ENCODE assay signal across 8 cellular contexts in the genomic region with DNA sequence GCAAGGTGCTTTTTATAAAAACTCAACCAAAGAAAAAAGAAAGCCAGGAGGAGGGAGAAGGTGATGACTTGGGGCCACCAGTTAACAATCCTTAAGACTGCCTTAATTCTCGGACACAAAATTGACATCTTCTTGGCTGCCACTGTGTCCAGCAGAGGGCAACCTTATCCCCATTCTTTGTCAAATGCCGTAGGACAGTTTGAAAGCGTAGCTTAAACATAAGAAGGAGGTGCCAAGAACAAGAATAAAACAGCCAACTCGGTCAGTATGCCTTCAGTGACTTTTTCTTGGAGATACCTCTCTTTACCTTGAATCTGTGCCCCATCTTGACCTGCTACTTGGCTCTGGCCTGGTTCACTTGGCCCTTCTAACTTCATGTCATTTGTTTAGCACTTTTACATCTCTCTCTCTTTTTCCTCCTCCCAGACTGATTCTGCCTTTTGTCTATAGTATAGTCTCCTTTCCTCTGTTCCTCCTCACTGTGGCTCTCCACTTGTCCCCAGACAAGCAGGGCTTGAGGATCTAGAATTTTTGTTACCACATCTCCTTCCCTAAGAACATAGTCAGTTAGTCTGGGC.
DNase-seq lines count a peak whose midpoint lies in the region; ATAC-seq and TF ChIP-seq lines count a peak whose summit lies in the region.

No MANE protein-coding gene starts in this region.

- H3K27ac Mint-ChIP-seq in HFFc6 = no peak overlapping the region
- H3K27ac Mint-ChIP-seq in activated T-helper 2 cell treated with anti-CD3 and anti-CD28 coated beads, Interferon-gamma antibody, Interleukin-2, Interleukin-4, amounts not matched to agents 10 μg/mL and 5 μg/mL and 100 μg/mL, durations not matched to agents 14 hours and 24 hours and 36 hours = peak overlapping the region; percentile 100

- H3K9me3 Mint-ChIP-seq in HFFc6 = no peaks in the 10 kb centered on the region
- H3K9me3 Mint-ChIP-seq in activated T-helper 2 cell treated with anti-CD3 and anti-CD28 coated beads, Interferon-gamma antibody, Interleukin-2, Interleukin-4, amounts not matched to agents 10 μg/mL and 5 μg/mL and 100 μg/mL, durations not matched to agents 14 hours and 24 hours and 36 hours = no peaks in the 10 kb centered on the region

- peak; percentile 41 for DNase-seq in EL
- peak; percentile 49 for DNase-seq in HFFc6
- peak; percentile 75 for DNase-seq in OCI-M1 (lab: John Stamatoyannopoulos, UW)
- peak; percentile 61 for DNase-seq in activated T-helper 2 cell treated with anti-CD3 and anti-CD28 coated beads, Interferon-gamma antibody, Interleukin-2, Interleukin-4, amounts not matched to agents 10 μg/mL and 5 μg/mL and 100 μg/mL, durations not matched to agents 14 hours and 24 hours and 36 hours (ENCODE audit: low spot score)
- peak; percentile 51 for DNase-seq in glomerular visceral epithelial cell (ENCODE audit: extremely low spot score)
- DNase-seq in retinal pigment epithelial cell (ENCODE audit: low read depth) = peak; percentile 8

- no peak overlapping the region for H3K4me3 ChIP-seq in retinal pigment epithelial cell (ENCODE audit: low read length)

- ATAC-seq in GM19023 (IDR thresholded peaks at IDR 0.05; ENCODE audit: unreplicated experiment) = no peak
- no peak for ATAC-seq in HG02981 (IDR thresholded peaks at IDR 0.05; ENCODE audit: unreplicated experiment)

- TF ChIP-seq CTCF in HFFc6 (IDR thresholded peaks at IDR 0.05) = peak; percentile 81
- peak; percentile 83 for TF ChIP-seq CTCF in retinal pigment epithelial cell (conservative IDR thresholded peaks at IDR 0.05; ENCODE audit: low read depth, low read length)

- no peaks in the 10 kb centered on the region for H3K36me3 Mint-ChIP-seq in HFFc6 (ENCODE audit: low read depth)
- H3K36me3 Mint-ChIP-seq in activated T-helper 2 cell treated with anti-CD3 and anti-CD28 coated beads, Interferon-gamma antibody, Interleukin-2, Interleukin-4, amounts not matched to agents 10 μg/mL and 5 μg/mL and 100 μg/mL, durations not matched to agents 14 hours and 24 hours and 36 hours (ENCODE audit: low read depth) = no peaks in the 10 kb centered on the region

- peaks cover 10% of the 10 kb centered on the region; the same call in 1 of the 2 replicates for H3K4me1 Mint-ChIP-seq in HFFc6 (ENCODE audit: low read depth)
- peaks cover 61% of the 10 kb centered on the region for H3K4me1 Mint-ChIP-seq in activated T-helper 2 cell treated with anti-CD3 and anti-CD28 coated beads, Interferon-gamma antibody, Interleukin-2, Interleukin-4, amounts not matched to agents 10 μg/mL and 5 μg/mL and 100 μg/mL, durations not matched to agents 14 hours and 24 hours and 36 hours (ENCODE audit: low read depth)

- intact Hi-C loops in activated T-helper 2 cell treated with anti-CD3 and anti-CD28 coated beads, Interferon-gamma antibody, Interleukin-2, Interleukin-4, amounts not matched to agents 10 μg/mL and 5 μg/mL and 100 μg/mL, durations not matched to agents 14 hours and 24 hours and 36 hours (cut with micrococcal nuclease) = loop anchor here (1.0 to 10.0 kb wide), 5 partner anchors 37 to 1867 kb away; no protein-coding TSS in a partner anchor

- H3K27me3 Mint-ChIP-seq in HFFc6 (ENCODE audit: insufficient read depth) = peaks cover 4% of the 10 kb centered on the region; the same call in 1 of the 2 replicates
- no peaks in the 10 kb centered on the region for H3K27me3 Mint-ChIP-seq in activated T-helper 2 cell treated with anti-CD3 and anti-CD28 coated beads, Interferon-gamma antibody, Interleukin-2, Interleukin-4, amounts not matched to agents 10 μg/mL and 5 μg/mL and 100 μg/mL, durations not matched to agents 14 hours and 24 hours and 36 hours (ENCODE audit: low read depth)

- no peak overlapping the region for H3K4me3 Mint-ChIP-seq in HFFc6
- peak overlapping the region; percentile 77 for H3K4me3 Mint-ChIP-seq in activated T-helper 2 cell treated with anti-CD3 and anti-CD28 coated beads, Interferon-gamma antibody, Interleukin-2, Interleukin-4, amounts not matched to agents 10 μg/mL and 5 μg/mL and 100 μg/mL, durations not matched to agents 14 hours and 24 hours and 36 hours (ENCODE audit: low read depth)

Comparison
In these comparisons a context has a peak if more than half of its experiments do, and no peak if none do; other contexts are left out.
1. DNase-seq: peak in every context shown above with its lines; median percentile 75 in OCI-M1; 61 in activated T-helper 2 cell treated with anti-CD3 and anti-CD28 coated beads, Interferon-gamma antibody, Interleukin-2, Interleukin-4, amounts not matched to agents 10 μg/mL and 5 μg/mL and 100 μg/mL, durations not matched to agents 14 hours and 24 hours and 36 hours; 51 in glomerular visceral epithelial cell; 49 in HFFc6; 41 in EL; 8 in retinal pigment epithelial cell.